In genomic region chr9:115008536-115008935, GRCh38 we compare ENCODE assay signal across 9 cellular contexts.
DNase-seq lines count a peak whose midpoint lies in the region; ATAC-seq lines count a peak whose summit lies in the region.
"Had no signal": no experiment of that assay in that cellular context is flagged by ENCODE, and none has a peak within 500 bp of the region (broad histone marks: within the 10 kb centered on the region; RNA-seq: fewer than 3 reads in every experiment).

No MANE protein-coding gene starts in this region.

- DNase-seq in AG08395 (ENCODE audit: low spot score) (peak; percentile 87), GM04504 (ENCODE audit: low read depth) (peak; percentile 77), T1000 (lab: John Stamatoyannopoulos, UW) (peak; percentile 26), glomerular visceral epithelial cell (ENCODE audit: extremely low spot score) (peak; percentile 87), nucleus accumbens (lab: John Stamatoyannopoulos, UW) (no peak), SIG-M5 (lab: John Stamatoyannopoulos, UW) (no peak)
- DNase-seq in effector CD8-positive, alpha-beta T cell (lab: John Stamatoyannopoulos, UW), result no peak
- DNase-seq: cortex of kidney had no signal

- ATAC-seq in HG02938 (IDR thresholded peaks at IDR 0.05; ENCODE audit: unreplicated experiment), result no peak

Comparison
In these comparisons a context has a peak if more than half of its experiments do, and no peak if none do; other contexts are left out.
1. DNase-seq: peak in AG08395 (single experiment), GM04504 (single experiment), T1000 (single experiment) and glomerular visceral epithelial cell (single experiment); none in nucleus accumbens (0 of 56), SIG-M5 (single experiment) and effector CD8-positive, alpha-beta T cell (single experiment).